11 cellular contexts compared by ENCODE assay signal in the genomic region with DNA sequence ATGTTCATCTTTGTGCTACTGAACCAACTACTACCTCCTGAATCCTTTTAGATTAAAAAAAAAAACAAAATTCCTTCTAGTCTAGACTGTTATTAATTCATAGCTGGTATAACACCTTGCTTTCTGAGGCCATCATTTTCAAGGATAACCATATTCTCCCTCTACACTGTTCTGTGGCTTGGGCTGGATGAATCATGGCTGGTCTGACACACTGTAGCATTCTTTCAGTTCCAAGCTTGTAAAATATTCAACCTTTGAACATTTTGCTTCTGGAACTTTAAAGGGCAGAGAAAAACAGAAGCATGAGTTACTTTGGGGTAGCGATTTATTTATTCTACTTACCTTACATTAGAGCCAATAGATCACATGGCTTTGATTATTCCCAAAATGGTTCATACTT. TPM values are rescaled to one million over a fixed set of nuclear protein-coding genes. Genes with fewer than 3 reads are reported as not detected.
DNase-seq lines count a peak whose midpoint lies in the region; ATAC-seq and TF ChIP-seq lines count a peak whose summit lies in the region.
"Had no signal": no experiment of that assay in that cellular context is flagged by ENCODE, and none has a peak within 500 bp of the region (broad histone marks: within the 10 kb centered on the region; RNA-seq: fewer than 3 reads in every experiment).

No MANE protein-coding gene starts in this region.

- no peaks in the 10 kb centered on the region for H4K20me1 ChIP-seq in GM23248 (ENCODE audit: insufficient read depth)
- H4K20me1 ChIP-seq in hepatocyte (ENCODE audit: insufficient read depth, poor library complexity, severe bottlenecking) = no peaks in the 10 kb centered on the region

- no peak for ATAC-seq in HG02678 (IDR thresholded peaks at IDR 0.05; ENCODE audit: unreplicated experiment)
- no peak for ATAC-seq in GM21737 (IDR thresholded peaks at IDR 0.05; ENCODE audit: unreplicated experiment)

- peaks cover 5% of the 10 kb centered on the region for H3K36me3 Mint-ChIP-seq in activated T-helper 2 cell treated with anti-CD3 and anti-CD28 coated beads, Interferon-gamma antibody, Interleukin-2, Interleukin-4, amounts not matched to agents 10 μg/mL and 5 μg/mL and 100 μg/mL, durations not matched to agents 14 hours and 24 hours and 36 hours (ENCODE audit: low read depth)

- no peak overlapping the region for H3K27ac Mint-ChIP-seq in activated T-helper 2 cell treated with anti-CD3 and anti-CD28 coated beads, Interferon-gamma antibody, Interleukin-2, Interleukin-4, amounts not matched to agents 10 μg/mL and 5 μg/mL and 100 μg/mL, durations not matched to agents 14 hours and 24 hours and 36 hours

- intact Hi-C loops in activated T-helper 2 cell treated with anti-CD3 and anti-CD28 coated beads, Interferon-gamma antibody, Interleukin-2, Interleukin-4, amounts not matched to agents 10 μg/mL and 5 μg/mL and 100 μg/mL, durations not matched to agents 14 hours and 24 hours and 36 hours (cut with micrococcal nuclease) = no loop called here

- peak overlapping the region; percentile 55 for H3K4me2 ChIP-seq in GM23248 (ENCODE audit: unreplicated experiment)
- H3K4me2 ChIP-seq in hepatocyte = peak overlapping the region; percentile 23

- H3K27ac ChIP-seq in ACC112 (ENCODE audit: low read depth, low read length) = 0 out of 2 replicates have a peak overlapping the region, but pooled peaks have one; percentile 15
- peak overlapping the region; percentile 15; the same call in 1 of the 2 replicates for H3K27ac ChIP-seq in GM23248
- H3K27ac ChIP-seq in hepatocyte = peak overlapping the region; percentile 39
- H3K27ac ChIP-seq: dorsolateral prefrontal cortex had no signal

- H3K9ac ChIP-seq in GM23248 = no peak overlapping the region
- no peak overlapping the region for H3K9ac ChIP-seq in adipocyte (ENCODE audit: low read length)

- peaks cover 34% of the 10 kb centered on the region for H3F3A ChIP-seq in GM23248 (ENCODE audit: insufficient read depth)

- H3K4me3 Mint-ChIP-seq in activated T-helper 2 cell treated with anti-CD3 and anti-CD28 coated beads, Interferon-gamma antibody, Interleukin-2, Interleukin-4, amounts not matched to agents 10 μg/mL and 5 μg/mL and 100 μg/mL, durations not matched to agents 14 hours and 24 hours and 36 hours (ENCODE audit: low read depth) = no peak overlapping the region
- H3K4me3 Mint-ChIP-seq: CD8-positive, alpha-beta memory T cell had no signal

- H3K27me3 ChIP-seq in ACC112 (ENCODE audit: insufficient read depth, low read length) (no peaks in the 10 kb centered on the region), GM23248 (replicated peaks; ENCODE audit: insufficient read depth) (no peaks in the 10 kb centered on the region), adipocyte (replicated peaks; ENCODE audit: control insufficient read depth, insufficient read depth, low read length) (no peaks in the 10 kb centered on the region), hepatocyte (no peaks in the 10 kb centered on the region)
- H3K27me3 ChIP-seq: dorsolateral prefrontal cortex had no signal

- H3K4me1 ChIP-seq in ACC112 (ENCODE audit: control insufficient read depth, insufficient read depth, low read length, unreplicated experiment) (peaks cover 24% of the 10 kb centered on the region), GM23248 (ENCODE audit: insufficient read depth) (peaks cover 29% of the 10 kb centered on the region), adipocyte (ENCODE audit: control insufficient read depth, insufficient read depth, low read length) (peaks cover 16% of the 10 kb centered on the region), hepatocyte (ENCODE audit: insufficient read depth) (peaks cover 24% of the 10 kb centered on the region)

- H2AFZ ChIP-seq in ACC112 (ENCODE audit: low read length, unreplicated experiment) (no peak overlapping the region), GM23248 (no peak overlapping the region), hepatocyte (no peak overlapping the region)

- H3K27me3 Mint-ChIP-seq in activated T-helper 2 cell treated with anti-CD3 and anti-CD28 coated beads, Interferon-gamma antibody, Interleukin-2, Interleukin-4, amounts not matched to agents 10 μg/mL and 5 μg/mL and 100 μg/mL, durations not matched to agents 14 hours and 24 hours and 36 hours (ENCODE audit: low read depth) = no peaks in the 10 kb centered on the region
- H3K27me3 Mint-ChIP-seq: CD8-positive, alpha-beta memory T cell had no signal

- H3K9me3 ChIP-seq in GM23248 (ENCODE audit: low read depth) (no peaks in the 10 kb centered on the region), adipocyte (ENCODE audit: control insufficient read depth, low read length) (no peaks in the 10 kb centered on the region), hepatocyte (ENCODE audit: low read depth) (no peaks in the 10 kb centered on the region)

- TF ChIP-seq CTCF in hepatocyte (IDR thresholded peaks at IDR 0.05; ENCODE audit: poor library complexity) = no peak

- H3K9me3 Mint-ChIP-seq in activated T-helper 2 cell treated with anti-CD3 and anti-CD28 coated beads, Interferon-gamma antibody, Interleukin-2, Interleukin-4, amounts not matched to agents 10 μg/mL and 5 μg/mL and 100 μg/mL, durations not matched to agents 14 hours and 24 hours and 36 hours = no peaks in the 10 kb centered on the region
- H3K9me3 Mint-ChIP-seq: CD8-positive, alpha-beta memory T cell had no signal

- 28 to 29% methylated on average over 1 of the region's 1 CpG for WGBS in GM23248 (ENCODE audit: low coverage in 1 of 2, low lambda C conversion rate in 2 of 2, missing lambda C conversion rate in 2 of 2), 2 experiments
- 65% methylated on average over 1 of the region's 1 CpG for WGBS in hepatocyte (ENCODE audit: low lambda C conversion rate, missing lambda C conversion rate)

- H3K4me1 Mint-ChIP-seq in activated T-helper 2 cell treated with anti-CD3 and anti-CD28 coated beads, Interferon-gamma antibody, Interleukin-2, Interleukin-4, amounts not matched to agents 10 μg/mL and 5 μg/mL and 100 μg/mL, durations not matched to agents 14 hours and 24 hours and 36 hours (ENCODE audit: low read depth) = peaks cover 7% of the 10 kb centered on the region

- peaks cover 4% of the 10 kb centered on the region for H3K79me2 ChIP-seq in ACC112 (ENCODE audit: control insufficient read depth, insufficient read depth, low read length, unreplicated experiment)
- H3K79me2 ChIP-seq in GM23248 (ENCODE audit: insufficient read depth) = 0 out of 2 replicates have a peak, but pooled peaks cover 6% of the 10 kb centered on the region
- peaks cover 19% of the 10 kb centered on the region for H3K79me2 ChIP-seq in hepatocyte

- H3K4me3 ChIP-seq in ACC112 (ENCODE audit: low read depth, low read length) = no peak overlapping the region
- H3K4me3 ChIP-seq in GM23248 = peak overlapping the region; percentile 5; the same call in 1 of the 2 replicates
- H3K4me3 ChIP-seq in adipocyte (ENCODE audit: low read length) = no peak overlapping the region
- H3K4me3 ChIP-seq in hepatocyte = no peak overlapping the region
- H3K4me3 ChIP-seq: dorsolateral prefrontal cortex had no signal

- H3K36me3 ChIP-seq in ACC112 (ENCODE audit: insufficient read depth, low read length) = 0 out of 2 replicates have a peak, but pooled peaks cover 2% of the 10 kb centered on the region
- H3K36me3 ChIP-seq in GM23248 (ENCODE audit: low read depth) = no peaks in the 10 kb centered on the region
- no peaks in the 10 kb centered on the region for H3K36me3 ChIP-seq in adipocyte (ENCODE audit: control insufficient read depth, insufficient read depth, low read length, severe bottlenecking)
- no peaks in the 10 kb centered on the region for H3K36me3 ChIP-seq in hepatocyte (replicated peaks; ENCODE audit: insufficient read depth, low read depth)

- no peaks in the 10 kb centered on the region for H3K9me2 ChIP-seq in GM23248 (ENCODE audit: insufficient read depth)
- H3K9me2 ChIP-seq in hepatocyte (replicated peaks; ENCODE audit: insufficient read depth) = no peaks in the 10 kb centered on the region

- DNase-seq in GM23248 (peak; percentile 80), adipocyte (ENCODE audit: low read depth) (peak; percentile 59), hepatocyte (ENCODE audit: low spot score) (peak; percentile 46), HUDEP-2 (lab: John Stamatoyannopoulos, UW; ENCODE audit: unreplicated experiment in 76 of 76) (no peak)
- no peak for DNase-seq in activated T-helper 2 cell treated with anti-CD3 and anti-CD28 coated beads, Interferon-gamma antibody, Interleukin-2, Interleukin-4, amounts not matched to agents 10 μg/mL and 5 μg/mL and 100 μg/mL, durations not matched to agents 14 hours and 24 hours and 36 hours (ENCODE audit: low spot score)
- DNase-seq: CD8-positive, alpha-beta memory T cell; dorsolateral prefrontal cortex; stimulated activated CD8-positive, alpha-beta memory T cell treated with anti-CD3 and anti-CD28 coated beads, Interleukin-4, amount 100 ng/mL, for 48 hours had no signal

- in situ Hi-C loops in GM23248 (cut with MboI) = no loop called here

RNA-seq across cellular contexts. Expression of a gene that starts 7.6 kb away (rescaled TPM):
- 2.0 and 4.0 TPM in 2 replicates for total RNA-seq in GM23248 (2014; rRNA removed; shearing (Covaris generic))
- polyA plus RNA-seq in GM23248 (2016; fragmentation: Nextera tagmentation; extraction: Ambion mirVana) (4.3 and 4.7 TPM in 2 replicates), hepatocyte (6.2 and 9.3 TPM in 2 replicates)
- 7.9 and 11.0 TPM in 2 replicates for total RNA-seq in hepatocyte
- total RNA-seq in activated T-helper 2 cell treated with anti-CD3 and anti-CD28 coated beads, Interferon-gamma antibody, Interleukin-2, Interleukin-4, amounts not matched to agents 10 μg/mL and 5 μg/mL and 100 μg/mL, durations not matched to agents 14 hours and 24 hours and 36 hours = 6.6 and 8.0 TPM in 2 replicates

RNA-seq across cellular contexts. Expression of a gene that starts 8.8 kb away (rescaled TPM):
- 18.0 and 24.6 TPM in 2 replicates for total RNA-seq in GM23248 (2014; rRNA removed; shearing (Covaris generic))
- polyA plus RNA-seq in GM23248 (2016; fragmentation: Nextera tagmentation; extraction: Ambion mirVana) (13.3 and 13.8 TPM in 2 replicates), hepatocyte (30.9 and 39.1 TPM in 2 replicates)
- 59.2 and 61.2 TPM in 2 replicates for total RNA-seq in hepatocyte
- total RNA-seq in activated T-helper 2 cell treated with anti-CD3 and anti-CD28 coated beads, Interferon-gamma antibody, Interleukin-2, Interleukin-4, amounts not matched to agents 10 μg/mL and 5 μg/mL and 100 μg/mL, durations not matched to agents 14 hours and 24 hours and 36 hours = 2.0 TPM in 2 replicates

Comparison
In these comparisons a context has a peak if more than half of its experiments do, and no peak if none do; other contexts are left out.
1. DNase-seq: peak in GM23248 (single experiment), adipocyte (single experiment) and hepatocyte (single experiment); none in activated T-helper 2 cell treated with anti-CD3 and anti-CD28 coated beads, Interferon-gamma antibody, Interleukin-2, Interleukin-4, amounts not matched to agents 10 μg/mL and 5 μg/mL and 100 μg/mL, durations not matched to agents 14 hours and 24 hours and 36 hours (single experiment) and HUDEP-2 (0 of 76).
2. Peak in every context shown above with its lines, with median percentiles within 50 percentile points of each other: H3K27ac ChIP-seq.